In the genomic region with DNA sequence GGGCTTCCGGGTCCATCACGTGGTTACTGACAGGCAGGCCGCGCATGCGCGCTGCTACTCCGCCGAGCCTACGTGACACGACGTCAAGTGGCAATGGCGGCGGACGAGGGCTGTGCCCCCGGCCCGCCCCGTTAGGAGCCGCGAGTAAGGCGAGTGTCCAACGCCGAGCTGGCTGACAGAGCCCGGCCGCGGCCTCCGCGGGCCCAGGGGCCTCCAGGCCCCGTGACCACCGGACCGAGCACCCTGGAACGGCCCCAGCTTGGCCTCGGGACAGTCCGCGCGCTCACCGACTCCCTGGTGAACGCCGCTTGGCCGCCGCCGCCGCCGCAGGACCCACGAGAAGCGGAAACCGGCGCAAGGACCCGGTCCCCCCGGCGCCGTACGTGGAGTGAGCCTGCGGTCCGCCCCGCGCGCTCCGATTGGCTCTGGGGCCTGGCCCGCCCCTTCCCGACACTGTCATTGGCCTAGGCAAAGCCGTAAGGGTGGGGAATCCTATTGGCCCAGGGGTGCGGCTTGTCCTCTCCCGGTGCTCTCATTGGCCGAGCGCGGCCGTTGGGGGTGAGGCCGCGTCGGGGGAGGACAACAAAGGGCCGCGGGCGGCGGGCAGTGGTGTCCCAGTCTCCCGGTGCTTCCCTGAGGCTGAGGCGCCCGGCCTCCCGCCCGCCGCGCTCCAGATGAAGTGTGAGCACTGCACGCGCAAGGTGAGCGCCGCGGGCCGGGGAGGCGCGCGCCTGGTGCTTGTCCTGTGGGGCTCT, we compare ENCODE assay signal across 8 cellular contexts. TPM values are rescaled to one million over a fixed set of nuclear protein-coding genes. Genes with fewer than 3 reads are reported as not detected.
DNase-seq lines count a peak whose midpoint lies in the region; ATAC-seq and TF ChIP-seq lines count a peak whose summit lies in the region.

NARF (plus strand) TSS at position 612 of the 755 bp plus-strand sequence; CDS start at position 675, 63 bp downstream.

- under 1% methylated on average over 64 of the region's 90 CpGs for WGBS in prostate gland
- under 1% methylated on average over 90 of the region's 90 CpGs for WGBS in urinary bladder

- peak within 1 kb of the TSS; percentile 93 for H3K4me3 Mint-ChIP-seq in T-helper 1 cell treated with Interleukin-12 subunit alpha and Interleukin-12 subunit beta and Interleukin-4 antibody, amounts not matched to agents 30 μg/mL and 1 μg/mL, for 36 hours

- H3K4me1 Mint-ChIP-seq in T-helper 1 cell treated with Interleukin-12 subunit alpha and Interleukin-12 subunit beta and Interleukin-4 antibody, amounts not matched to agents 30 μg/mL and 1 μg/mL, for 36 hours (ENCODE audit: low read depth): peaks cover 43% of the 10 kb centered on the region

- ATAC-seq in HG02884 (IDR thresholded peaks at IDR 0.05; ENCODE audit: unreplicated experiment): peak; percentile 91

- peak; percentile 93 for TF ChIP-seq POLR2A in prostate gland (IDR thresholded peaks at IDR 0.05)

- H3K4me3 ChIP-seq in left ventricle myocardium inferior (peak within 1 kb of the TSS; percentile 93), prostate gland (peak within 1 kb of the TSS; percentile 67 to 95), urinary bladder (ENCODE audit: low read depth, low read length) (peak within 1 kb of the TSS; percentile 86)

- H3K27ac Mint-ChIP-seq in T-helper 1 cell treated with Interleukin-12 subunit alpha and Interleukin-12 subunit beta and Interleukin-4 antibody, amounts not matched to agents 30 μg/mL and 1 μg/mL, for 36 hours: peak within 1 kb of the TSS; percentile 98

- in situ Hi-C loops in GM13977 (cut with MboI; ENCODE audit: low pct_unique_long_range_greater_than_20kb, low sequenced_read_pairs, unreplicated experiment): no loop called here

- no peaks in the 10 kb centered on the region for H3K9me3 Mint-ChIP-seq in T-helper 1 cell treated with Interleukin-12 subunit alpha and Interleukin-12 subunit beta and Interleukin-4 antibody, amounts not matched to agents 30 μg/mL and 1 μg/mL, for 36 hours

- intact Hi-C loops in left ventricle myocardium inferior (cut with micrococcal nuclease): no loop called here
- intact Hi-C loops in prostate gland (cut with DNase I): loop anchor here (2.0 to 5.0 kb wide), 2 partner anchors 39 to 40 kb away; partner anchors contain the start of genes HEXD and OGFOD3

- peaks cover 35% of the 10 kb centered on the region for H3K36me3 ChIP-seq in left ventricle myocardium inferior
- H3K36me3 ChIP-seq in prostate gland: no peaks in the 10 kb centered on the region
- no peaks in the 10 kb centered on the region for H3K36me3 ChIP-seq in urinary bladder (ENCODE audit: insufficient read depth)

- peak; percentile 99 for DNase-seq in GM13977 (ENCODE audit: low spot score)
- DNase-seq in NCI-H1694 (lab: John Stamatoyannopoulos, UW): peak; percentile 98
- DNase-seq in amniotic stem cell (lab: John Stamatoyannopoulos, UW): peak; percentile 94
- peak; percentile 99 for DNase-seq in left ventricle myocardium inferior
- peak; percentile 98 for DNase-seq in prostate gland (ENCODE audit: low spot score)

- H3K4me1 ChIP-seq in left ventricle myocardium inferior (peaks cover 59% of the 10 kb centered on the region), prostate gland (replicated peaks) (peaks cover 8% of the 10 kb centered on the region), urinary bladder (ENCODE audit: insufficient read depth) (peaks cover 2% of the 10 kb centered on the region)

- peak within 1 kb of the TSS; percentile 100 for H3K27ac ChIP-seq in left ventricle myocardium inferior (replicated peaks)
- H3K27ac ChIP-seq in prostate gland: peak within 1 kb of the TSS; percentile 100
- H3K27ac ChIP-seq in urinary bladder (ENCODE audit: low read depth): peak within 1 kb of the TSS; percentile 100

- H3K27me3 ChIP-seq in left ventricle myocardium inferior (ENCODE audit: low read depth) (no peaks in the 10 kb centered on the region), prostate gland (replicated peaks; ENCODE audit: insufficient read depth) (no peaks in the 10 kb centered on the region)

- TF ChIP-seq CTCF in GM13977 (IDR thresholded peaks at IDR 0.05; ENCODE audit: extremely low read depth, insufficient read depth, missing control alignments): no peak
- no peak for TF ChIP-seq CTCF in left ventricle myocardium inferior (IDR thresholded peaks at IDR 0.05; ENCODE audit: borderline replicate concordance)
- TF ChIP-seq CTCF in prostate gland (IDR thresholded peaks at IDR 0.05): no peak

- peaks cover 32% of the 10 kb centered on the region for H3K36me3 Mint-ChIP-seq in T-helper 1 cell treated with Interleukin-12 subunit alpha and Interleukin-12 subunit beta and Interleukin-4 antibody, amounts not matched to agents 30 μg/mL and 1 μg/mL, for 36 hours (ENCODE audit: low read depth)

- H3K9me3 ChIP-seq in left ventricle myocardium inferior (replicated peaks): no peaks in the 10 kb centered on the region
- H3K9me3 ChIP-seq in prostate gland: no peaks in the 10 kb centered on the region

- H3K27me3 Mint-ChIP-seq in T-helper 1 cell treated with Interleukin-12 subunit alpha and Interleukin-12 subunit beta and Interleukin-4 antibody, amounts not matched to agents 30 μg/mL and 1 μg/mL, for 36 hours (ENCODE audit: low read depth): no peaks in the 10 kb centered on the region

RNA-seq across cellular contexts. Expression of gene NARF, which starts in this region (rescaled TPM):
- total RNA-seq in left ventricle myocardium inferior: 69.2 TPM
- 10 to 100 TPM; 38.4 to 68.1 TPM for total RNA-seq in prostate gland
- total RNA-seq in urinary bladder: 32.4 TPM
- 64.2 TPM for polyA plus RNA-seq in urinary bladder

Comparison
In these comparisons a context has a peak if more than half of its experiments do, and no peak if none do; other contexts are left out.
1. Peak in every context shown above with its lines: DNase-seq, ATAC-seq, H3K4me3 ChIP-seq and H3K27ac ChIP-seq.